In genomic region chr2:47725808-47726207, GRCh38 we compare ENCODE assay signal across 1 cellular context.
A peak's percentile ranks its signal among the peaks of the same experiment; 100 is the strongest.
TF ChIP-seq lines count a peak whose summit lies in the region.

No MANE protein-coding gene starts in this region.

TF ChIP-seq in IMR-90, 13 proteins besides CTCF, POLR2A, EP300 and RAD21:
- 0 out of 2 replicates have a peak, but pooled peaks have one; percentile 10 for TF ChIP-seq CEBPB (IDR thresholded peaks at IDR 0.05; ENCODE audit: low read depth, low read length)
- no peak for TF ChIP-seq MAFK (IDR thresholded peaks at IDR 0.05; ENCODE audit: low read depth, low read length)
